2 cellular contexts compared by ENCODE assay signal in the genomic region with DNA sequence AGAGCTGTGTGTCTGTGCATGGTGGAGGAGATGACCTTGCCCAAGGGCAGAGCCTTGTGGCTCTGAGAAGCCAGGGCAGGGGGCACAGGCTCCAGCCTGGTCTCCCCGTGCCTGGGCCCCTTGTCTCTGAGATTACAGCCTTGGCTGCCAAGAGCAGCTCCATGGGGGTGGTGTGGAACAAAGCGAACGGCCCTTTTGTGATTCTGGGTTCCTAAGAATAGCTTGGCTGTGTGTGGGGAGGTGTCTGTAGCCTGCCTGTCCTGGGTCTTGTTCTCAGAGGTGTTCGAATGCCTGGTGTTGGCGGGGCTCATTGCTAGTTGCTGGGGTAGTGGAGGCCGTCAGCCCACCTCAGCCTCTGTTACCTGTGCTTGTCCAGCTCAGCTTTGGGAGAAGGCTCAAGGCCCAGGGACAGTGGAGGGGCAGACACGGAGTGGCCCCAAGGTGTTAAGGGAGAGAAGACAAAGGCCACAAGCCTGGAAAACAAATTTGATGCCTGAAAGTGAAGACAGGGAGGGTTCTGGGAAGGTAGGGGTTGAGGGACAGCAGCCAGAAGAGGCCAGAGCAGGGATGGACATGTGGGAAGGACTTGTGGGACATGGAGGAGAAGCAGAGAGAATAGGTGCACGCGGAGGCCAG.
TF ChIP-seq lines count a peak whose summit lies in the region.

No MANE protein-coding gene starts in this region.

TF ChIP-seq in GM23338, 12 proteins besides CTCF, POLR2A, EP300 and RAD21:
- TF ChIP-seq, protein P1, sequence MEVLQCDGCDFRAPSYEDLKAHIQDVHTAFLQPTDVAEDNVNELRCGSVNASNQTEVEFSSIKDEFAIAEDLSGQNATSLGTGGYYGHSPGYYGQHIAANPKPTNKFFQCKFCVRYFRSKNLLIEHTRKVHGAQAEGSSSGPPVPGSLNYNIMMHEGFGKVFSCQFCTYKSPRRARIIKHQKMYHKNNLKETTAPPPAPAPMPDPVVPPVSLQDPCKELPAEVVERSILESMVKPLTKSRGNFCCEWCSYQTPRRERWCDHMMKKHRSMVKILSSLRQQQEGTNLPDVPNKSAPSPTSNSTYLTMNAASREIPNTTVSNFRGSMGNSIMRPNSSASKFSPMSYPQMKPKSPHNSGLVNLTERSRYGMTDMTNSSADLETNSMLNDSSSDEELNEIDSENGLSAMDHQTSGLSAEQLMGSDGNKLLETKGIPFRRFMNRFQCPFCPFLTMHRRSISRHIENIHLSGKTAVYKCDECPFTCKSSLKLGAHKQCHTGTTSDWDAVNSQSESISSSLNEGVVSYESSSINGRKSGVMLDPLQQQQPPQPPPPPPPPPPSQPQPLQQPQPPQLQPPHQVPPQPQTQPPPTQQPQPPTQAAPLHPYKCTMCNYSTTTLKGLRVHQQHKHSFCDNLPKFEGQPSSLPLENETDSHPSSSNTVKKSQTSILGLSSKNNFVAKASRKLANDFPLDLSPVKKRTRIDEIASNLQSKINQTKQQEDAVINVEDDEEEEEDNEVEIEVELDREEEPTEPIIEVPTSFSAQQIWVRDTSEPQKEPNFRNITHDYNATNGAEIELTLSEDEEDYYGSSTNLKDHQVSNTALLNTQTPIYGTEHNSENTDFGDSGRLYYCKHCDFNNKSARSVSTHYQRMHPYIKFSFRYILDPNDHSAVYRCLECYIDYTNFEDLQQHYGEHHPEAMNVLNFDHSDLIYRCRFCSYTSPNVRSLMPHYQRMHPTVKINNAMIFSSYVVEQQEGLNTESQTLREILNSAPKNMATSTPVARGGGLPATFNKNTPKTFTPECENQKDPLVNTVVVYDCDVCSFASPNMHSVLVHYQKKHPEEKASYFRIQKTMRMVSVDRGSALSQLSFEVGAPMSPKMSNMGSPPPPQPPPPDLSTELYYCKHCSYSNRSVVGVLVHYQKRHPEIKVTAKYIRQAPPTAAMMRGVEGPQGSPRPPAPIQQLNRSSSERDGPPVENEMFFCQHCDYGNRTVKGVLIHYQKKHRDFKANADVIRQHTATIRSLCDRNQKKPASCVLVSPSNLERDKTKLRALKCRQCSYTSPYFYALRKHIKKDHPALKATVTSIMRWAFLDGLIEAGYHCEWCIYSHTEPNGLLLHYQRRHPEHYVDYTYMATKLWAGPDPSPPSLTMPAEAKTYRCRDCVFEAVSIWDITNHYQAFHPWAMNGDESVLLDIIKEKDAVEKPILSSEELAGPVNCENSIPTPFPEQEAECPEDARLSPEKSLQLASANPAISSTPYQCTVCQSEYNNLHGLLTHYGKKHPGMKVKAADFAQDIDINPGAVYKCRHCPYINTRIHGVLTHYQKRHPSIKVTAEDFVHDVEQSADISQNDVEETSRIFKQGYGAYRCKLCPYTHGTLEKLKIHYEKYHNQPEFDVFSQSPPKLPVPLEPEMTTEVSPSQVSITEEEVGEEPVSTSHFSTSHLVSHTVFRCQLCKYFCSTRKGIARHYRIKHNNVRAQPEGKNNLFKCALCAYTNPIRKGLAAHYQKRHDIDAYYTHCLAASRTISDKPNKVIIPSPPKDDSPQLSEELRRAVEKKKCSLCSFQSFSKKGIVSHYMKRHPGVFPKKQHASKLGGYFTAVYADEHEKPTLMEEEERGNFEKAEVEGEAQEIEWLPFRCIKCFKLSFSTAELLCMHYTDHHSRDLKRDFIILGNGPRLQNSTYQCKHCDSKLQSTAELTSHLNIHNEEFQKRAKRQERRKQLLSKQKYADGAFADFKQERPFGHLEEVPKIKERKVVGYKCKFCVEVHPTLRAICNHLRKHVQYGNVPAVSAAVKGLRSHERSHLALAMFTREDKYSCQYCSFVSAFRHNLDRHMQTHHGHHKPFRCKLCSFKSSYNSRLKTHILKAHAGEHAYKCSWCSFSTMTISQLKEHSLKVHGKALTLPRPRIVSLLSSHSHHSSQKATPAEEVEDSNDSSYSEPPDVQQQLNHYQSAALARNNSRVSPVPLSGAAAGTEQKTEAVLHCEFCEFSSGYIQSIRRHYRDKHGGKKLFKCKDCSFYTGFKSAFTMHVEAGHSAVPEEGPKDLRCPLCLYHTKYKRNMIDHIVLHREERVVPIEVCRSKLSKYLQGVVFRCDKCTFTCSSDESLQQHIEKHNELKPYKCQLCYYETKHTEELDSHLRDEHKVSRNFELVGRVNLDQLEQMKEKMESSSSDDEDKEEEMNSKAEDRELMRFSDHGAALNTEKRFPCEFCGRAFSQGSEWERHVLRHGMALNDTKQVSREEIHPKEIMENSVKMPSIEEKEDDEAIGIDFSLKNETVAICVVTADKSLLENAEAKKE (CRISPR knock-in tag; IDR thresholded peaks at IDR 0.05): 0 out of 2 replicates have a peak, but pooled peaks have one; percentile 13
- TF ChIP-seq EZH2phosphoT487 (IDR thresholded peaks at IDR 0.05; ENCODE audit: unreplicated experiment) (no peak), JUNB (IDR thresholded peaks at IDR 0.05; ENCODE audit: unreplicated experiment) (no peak), ZNF331 (CRISPR knock-in tag; IDR thresholded peaks at IDR 0.05; ENCODE audit: low read depth) (no peak)
- TF ChIP-seq, protein P2, sequence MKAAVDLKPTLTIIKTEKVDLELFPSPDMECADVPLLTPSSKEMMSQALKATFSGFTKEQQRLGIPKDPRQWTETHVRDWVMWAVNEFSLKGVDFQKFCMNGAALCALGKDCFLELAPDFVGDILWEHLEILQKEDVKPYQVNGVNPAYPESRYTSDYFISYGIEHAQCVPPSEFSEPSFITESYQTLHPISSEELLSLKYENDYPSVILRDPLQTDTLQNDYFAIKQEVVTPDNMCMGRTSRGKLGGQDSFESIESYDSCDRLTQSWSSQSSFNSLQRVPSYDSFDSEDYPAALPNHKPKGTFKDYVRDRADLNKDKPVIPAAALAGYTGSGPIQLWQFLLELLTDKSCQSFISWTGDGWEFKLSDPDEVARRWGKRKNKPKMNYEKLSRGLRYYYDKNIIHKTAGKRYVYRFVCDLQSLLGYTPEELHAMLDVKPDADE (IDR thresholded peaks at IDR 0.05): no peak
- TF ChIP-seq, protein P3, sequence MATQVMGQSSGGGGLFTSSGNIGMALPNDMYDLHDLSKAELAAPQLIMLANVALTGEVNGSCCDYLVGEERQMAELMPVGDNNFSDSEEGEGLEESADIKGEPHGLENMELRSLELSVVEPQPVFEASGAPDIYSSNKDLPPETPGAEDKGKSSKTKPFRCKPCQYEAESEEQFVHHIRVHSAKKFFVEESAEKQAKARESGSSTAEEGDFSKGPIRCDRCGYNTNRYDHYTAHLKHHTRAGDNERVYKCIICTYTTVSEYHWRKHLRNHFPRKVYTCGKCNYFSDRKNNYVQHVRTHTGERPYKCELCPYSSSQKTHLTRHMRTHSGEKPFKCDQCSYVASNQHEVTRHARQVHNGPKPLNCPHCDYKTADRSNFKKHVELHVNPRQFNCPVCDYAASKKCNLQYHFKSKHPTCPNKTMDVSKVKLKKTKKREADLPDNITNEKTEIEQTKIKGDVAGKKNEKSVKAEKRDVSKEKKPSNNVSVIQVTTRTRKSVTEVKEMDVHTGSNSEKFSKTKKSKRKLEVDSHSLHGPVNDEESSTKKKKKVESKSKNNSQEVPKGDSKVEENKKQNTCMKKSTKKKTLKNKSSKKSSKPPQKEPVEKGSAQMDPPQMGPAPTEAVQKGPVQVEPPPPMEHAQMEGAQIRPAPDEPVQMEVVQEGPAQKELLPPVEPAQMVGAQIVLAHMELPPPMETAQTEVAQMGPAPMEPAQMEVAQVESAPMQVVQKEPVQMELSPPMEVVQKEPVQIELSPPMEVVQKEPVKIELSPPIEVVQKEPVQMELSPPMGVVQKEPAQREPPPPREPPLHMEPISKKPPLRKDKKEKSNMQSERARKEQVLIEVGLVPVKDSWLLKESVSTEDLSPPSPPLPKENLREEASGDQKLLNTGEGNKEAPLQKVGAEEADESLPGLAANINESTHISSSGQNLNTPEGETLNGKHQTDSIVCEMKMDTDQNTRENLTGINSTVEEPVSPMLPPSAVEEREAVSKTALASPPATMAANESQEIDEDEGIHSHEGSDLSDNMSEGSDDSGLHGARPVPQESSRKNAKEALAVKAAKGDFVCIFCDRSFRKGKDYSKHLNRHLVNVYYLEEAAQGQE (IDR thresholded peaks at IDR 0.05; ENCODE audit: unreplicated experiment): no peak
TF ChIP-seq in GM23338: peak in this region for 1.

TF ChIP-seq in K562, 482 proteins besides CTCF, POLR2A, EP300 and RAD21:
- TF ChIP-seq, protein P4, sequence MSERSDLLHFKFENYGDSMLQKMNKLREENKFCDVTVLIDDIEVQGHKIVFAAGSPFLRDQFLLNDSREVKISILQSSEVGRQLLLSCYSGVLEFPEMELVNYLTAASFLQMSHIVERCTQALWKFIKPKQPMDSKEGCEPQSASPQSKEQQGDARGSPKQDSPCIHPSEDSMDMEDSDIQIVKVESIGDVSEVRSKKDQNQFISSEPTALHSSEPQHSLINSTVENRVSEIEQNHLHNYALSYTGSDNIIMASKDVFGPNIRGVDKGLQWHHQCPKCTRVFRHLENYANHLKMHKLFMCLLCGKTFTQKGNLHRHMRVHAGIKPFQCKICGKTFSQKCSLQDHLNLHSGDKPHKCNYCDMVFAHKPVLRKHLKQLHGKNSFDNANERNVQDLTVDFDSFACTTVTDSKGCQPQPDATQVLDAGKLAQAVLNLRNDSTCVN (CRISPR knock-in tag; IDR thresholded peaks at IDR 0.05): no peak
- TF ChIP-seq ZNF316 (IDR thresholded peaks at IDR 0.05): no peak
- no peak for TF ChIP-seq MCM2 (IDR thresholded peaks at IDR 0.05; ENCODE audit: low read depth)
- TF ChIP-seq, protein P5, sequence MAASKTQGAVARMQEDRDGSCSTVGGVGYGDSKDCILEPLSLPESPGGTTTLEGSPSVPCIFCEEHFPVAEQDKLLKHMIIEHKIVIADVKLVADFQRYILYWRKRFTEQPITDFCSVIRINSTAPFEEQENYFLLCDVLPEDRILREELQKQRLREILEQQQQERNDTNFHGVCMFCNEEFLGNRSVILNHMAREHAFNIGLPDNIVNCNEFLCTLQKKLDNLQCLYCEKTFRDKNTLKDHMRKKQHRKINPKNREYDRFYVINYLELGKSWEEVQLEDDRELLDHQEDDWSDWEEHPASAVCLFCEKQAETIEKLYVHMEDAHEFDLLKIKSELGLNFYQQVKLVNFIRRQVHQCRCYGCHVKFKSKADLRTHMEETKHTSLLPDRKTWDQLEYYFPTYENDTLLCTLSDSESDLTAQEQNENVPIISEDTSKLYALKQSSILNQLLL (CRISPR knock-in tag; IDR thresholded peaks at IDR 0.05; ENCODE audit: borderline replicate concordance): no peak
- TF ChIP-seq, protein P6, sequence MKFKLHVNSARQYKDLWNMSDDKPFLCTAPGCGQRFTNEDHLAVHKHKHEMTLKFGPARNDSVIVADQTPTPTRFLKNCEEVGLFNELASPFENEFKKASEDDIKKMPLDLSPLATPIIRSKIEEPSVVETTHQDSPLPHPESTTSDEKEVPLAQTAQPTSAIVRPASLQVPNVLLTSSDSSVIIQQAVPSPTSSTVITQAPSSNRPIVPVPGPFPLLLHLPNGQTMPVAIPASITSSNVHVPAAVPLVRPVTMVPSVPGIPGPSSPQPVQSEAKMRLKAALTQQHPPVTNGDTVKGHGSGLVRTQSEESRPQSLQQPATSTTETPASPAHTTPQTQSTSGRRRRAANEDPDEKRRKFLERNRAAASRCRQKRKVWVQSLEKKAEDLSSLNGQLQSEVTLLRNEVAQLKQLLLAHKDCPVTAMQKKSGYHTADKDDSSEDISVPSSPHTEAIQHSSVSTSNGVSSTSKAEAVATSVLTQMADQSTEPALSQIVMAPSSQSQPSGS (CRISPR knock-in tag; IDR thresholded peaks at IDR 0.05): no peak
- TF ChIP-seq ADNP (tag; IDR thresholded peaks at IDR 0.05): no peak
- TF ChIP-seq, protein P7, sequence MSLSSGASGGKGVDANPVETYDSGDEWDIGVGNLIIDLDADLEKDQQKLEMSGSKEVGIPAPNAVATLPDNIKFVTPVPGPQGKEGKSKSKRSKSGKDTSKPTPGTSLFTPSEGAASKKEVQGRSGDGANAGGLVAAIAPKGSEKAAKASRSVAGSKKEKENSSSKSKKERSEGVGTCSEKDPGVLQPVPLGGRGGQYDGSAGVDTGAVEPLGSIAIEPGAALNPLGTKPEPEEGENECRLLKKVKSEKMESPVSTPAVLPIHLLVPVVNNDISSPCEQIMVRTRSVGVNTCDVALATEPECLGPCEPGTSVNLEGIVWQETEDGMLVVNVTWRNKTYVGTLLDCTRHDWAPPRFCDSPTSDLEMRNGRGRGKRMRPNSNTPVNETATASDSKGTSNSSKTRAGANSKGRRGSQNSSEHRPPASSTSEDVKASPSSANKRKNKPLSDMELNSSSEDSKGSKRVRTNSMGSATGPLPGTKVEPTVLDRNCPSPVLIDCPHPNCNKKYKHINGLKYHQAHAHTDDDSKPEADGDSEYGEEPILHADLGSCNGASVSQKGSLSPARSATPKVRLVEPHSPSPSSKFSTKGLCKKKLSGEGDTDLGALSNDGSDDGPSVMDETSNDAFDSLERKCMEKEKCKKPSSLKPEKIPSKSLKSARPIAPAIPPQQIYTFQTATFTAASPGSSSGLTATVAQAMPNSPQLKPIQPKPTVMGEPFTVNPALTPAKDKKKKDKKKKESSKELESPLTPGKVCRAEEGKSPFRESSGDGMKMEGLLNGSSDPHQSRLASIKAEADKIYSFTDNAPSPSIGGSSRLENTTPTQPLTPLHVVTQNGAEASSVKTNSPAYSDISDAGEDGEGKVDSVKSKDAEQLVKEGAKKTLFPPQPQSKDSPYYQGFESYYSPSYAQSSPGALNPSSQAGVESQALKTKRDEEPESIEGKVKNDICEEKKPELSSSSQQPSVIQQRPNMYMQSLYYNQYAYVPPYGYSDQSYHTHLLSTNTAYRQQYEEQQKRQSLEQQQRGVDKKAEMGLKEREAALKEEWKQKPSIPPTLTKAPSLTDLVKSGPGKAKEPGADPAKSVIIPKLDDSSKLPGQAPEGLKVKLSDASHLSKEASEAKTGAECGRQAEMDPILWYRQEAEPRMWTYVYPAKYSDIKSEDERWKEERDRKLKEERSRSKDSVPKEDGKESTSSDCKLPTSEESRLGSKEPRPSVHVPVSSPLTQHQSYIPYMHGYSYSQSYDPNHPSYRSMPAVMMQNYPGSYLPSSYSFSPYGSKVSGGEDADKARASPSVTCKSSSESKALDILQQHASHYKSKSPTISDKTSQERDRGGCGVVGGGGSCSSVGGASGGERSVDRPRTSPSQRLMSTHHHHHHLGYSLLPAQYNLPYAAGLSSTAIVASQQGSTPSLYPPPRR (CRISPR knock-in tag; IDR thresholded peaks at IDR 0.05; ENCODE audit: borderline replicate concordance): no peak
- TF ChIP-seq FOXA3 (CRISPR knock-in tag; conservative IDR thresholded peaks at IDR 0.05 in 1 of 2, IDR thresholded peaks at IDR 0.05 in 1 of 2): no peak
- no peak for TF ChIP-seq ZKSCAN3 (CRISPR knock-in tag; IDR thresholded peaks at IDR 0.05)
- TF ChIP-seq RUNX1 (IDR thresholded peaks at IDR 0.05; ENCODE audit: low read depth): no peak
- no peak for TF ChIP-seq BHLHE40 (IDR thresholded peaks at IDR 0.05; ENCODE audit: low read length)
TF ChIP-seq in K562: peak in this region for 0.
